ENCODE assay signal across 2 cellular contexts in the genomic region with DNA sequence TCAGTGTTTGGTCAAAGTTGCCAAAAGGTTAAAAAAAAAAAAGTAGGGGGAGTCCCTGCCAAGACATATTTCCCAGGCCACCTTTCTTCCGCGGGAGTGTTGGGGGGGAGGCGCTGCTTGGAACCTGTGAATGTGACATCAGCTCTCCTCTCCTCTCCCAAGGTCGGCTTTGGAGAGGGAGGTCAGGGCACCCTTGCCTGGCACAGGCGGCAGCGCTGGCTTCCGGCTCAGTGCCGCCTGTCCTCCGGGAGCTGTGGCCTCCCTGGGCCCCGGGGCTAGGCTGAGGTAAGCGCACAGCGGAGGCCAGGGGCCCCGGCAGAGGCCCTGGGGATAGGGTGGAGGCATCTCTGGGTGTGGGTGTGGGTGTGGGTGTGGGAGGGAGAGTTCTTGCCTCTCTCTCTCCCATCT.
TF ChIP-seq lines count a peak whose summit lies in the region.

No MANE protein-coding gene starts in this region.

TF ChIP-seq in SK-N-SH, 30 proteins besides CTCF, POLR2A, EP300 and RAD21 (continued from another document):
- TF ChIP-seq, protein P1, sequence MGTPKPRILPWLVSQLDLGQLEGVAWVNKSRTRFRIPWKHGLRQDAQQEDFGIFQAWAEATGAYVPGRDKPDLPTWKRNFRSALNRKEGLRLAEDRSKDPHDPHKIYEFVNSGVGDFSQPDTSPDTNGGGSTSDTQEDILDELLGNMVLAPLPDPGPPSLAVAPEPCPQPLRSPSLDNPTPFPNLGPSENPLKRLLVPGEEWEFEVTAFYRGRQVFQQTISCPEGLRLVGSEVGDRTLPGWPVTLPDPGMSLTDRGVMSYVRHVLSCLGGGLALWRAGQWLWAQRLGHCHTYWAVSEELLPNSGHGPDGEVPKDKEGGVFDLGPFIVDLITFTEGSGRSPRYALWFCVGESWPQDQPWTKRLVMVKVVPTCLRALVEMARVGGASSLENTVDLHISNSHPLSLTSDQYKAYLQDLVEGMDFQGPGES (IDR thresholded peaks at IDR 0.05; ENCODE audit: low read depth, low read length): no peak
- TF ChIP-seq RXRA (IDR thresholded peaks at IDR 0.05; ENCODE audit: borderline replicate concordance, low read depth) (no peak), TCF12 (IDR thresholded peaks at IDR 0.05) (no peak), MXI1 (IDR thresholded peaks at IDR 0.05; ENCODE audit: low read depth, low read length) (no peak), RFX5 (IDR thresholded peaks at IDR 0.05; ENCODE audit: low read length) (no peak), NRF1 (IDR thresholded peaks at IDR 0.05; ENCODE audit: low read depth, low read length) (no peak)
- TF ChIP-seq, protein P2, sequence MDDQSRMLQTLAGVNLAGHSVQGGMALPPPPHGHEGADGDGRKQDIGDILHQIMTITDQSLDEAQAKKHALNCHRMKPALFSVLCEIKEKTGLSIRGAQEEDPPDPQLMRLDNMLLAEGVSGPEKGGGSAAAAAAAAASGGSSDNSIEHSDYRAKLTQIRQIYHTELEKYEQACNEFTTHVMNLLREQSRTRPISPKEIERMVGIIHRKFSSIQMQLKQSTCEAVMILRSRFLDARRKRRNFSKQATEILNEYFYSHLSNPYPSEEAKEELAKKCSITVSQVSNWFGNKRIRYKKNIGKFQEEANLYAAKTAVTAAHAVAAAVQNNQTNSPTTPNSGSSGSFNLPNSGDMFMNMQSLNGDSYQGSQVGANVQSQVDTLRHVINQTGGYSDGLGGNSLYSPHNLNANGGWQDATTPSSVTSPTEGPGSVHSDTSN (IDR thresholded peaks at IDR 0.05): no peak
- TF ChIP-seq, protein P3, sequence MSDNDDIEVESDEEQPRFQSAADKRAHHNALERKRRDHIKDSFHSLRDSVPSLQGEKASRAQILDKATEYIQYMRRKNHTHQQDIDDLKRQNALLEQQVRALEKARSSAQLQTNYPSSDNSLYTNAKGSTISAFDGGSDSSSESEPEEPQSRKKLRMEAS (IDR thresholded peaks at IDR 0.05; ENCODE audit: low read depth): no peak
- TF ChIP-seq, protein P4, sequence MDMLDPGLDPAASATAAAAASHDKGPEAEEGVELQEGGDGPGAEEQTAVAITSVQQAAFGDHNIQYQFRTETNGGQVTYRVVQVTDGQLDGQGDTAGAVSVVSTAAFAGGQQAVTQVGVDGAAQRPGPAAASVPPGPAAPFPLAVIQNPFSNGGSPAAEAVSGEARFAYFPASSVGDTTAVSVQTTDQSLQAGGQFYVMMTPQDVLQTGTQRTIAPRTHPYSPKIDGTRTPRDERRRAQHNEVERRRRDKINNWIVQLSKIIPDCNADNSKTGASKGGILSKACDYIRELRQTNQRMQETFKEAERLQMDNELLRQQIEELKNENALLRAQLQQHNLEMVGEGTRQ (IDR thresholded peaks at IDR 0.05; ENCODE audit: borderline replicate concordance, low read depth, low read length): no peak
- TF ChIP-seq, protein P5, sequence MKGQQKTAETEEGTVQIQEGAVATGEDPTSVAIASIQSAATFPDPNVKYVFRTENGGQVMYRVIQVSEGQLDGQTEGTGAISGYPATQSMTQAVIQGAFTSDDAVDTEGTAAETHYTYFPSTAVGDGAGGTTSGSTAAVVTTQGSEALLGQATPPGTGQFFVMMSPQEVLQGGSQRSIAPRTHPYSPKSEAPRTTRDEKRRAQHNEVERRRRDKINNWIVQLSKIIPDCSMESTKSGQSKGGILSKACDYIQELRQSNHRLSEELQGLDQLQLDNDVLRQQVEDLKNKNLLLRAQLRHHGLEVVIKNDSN (IDR thresholded peaks at IDR 0.05; ENCODE audit: borderline replicate concordance, low read depth): no peak
TF ChIP-seq in SK-N-SH: peak in this region for 0.

TF ChIP-seq in SK-N-SH treated with all-trans-retinoic acid at 6 μM for 48 hours, 23 proteins besides CTCF, POLR2A, EP300 and RAD21 (continued from another document):
- TF ChIP-seq, protein P6, sequence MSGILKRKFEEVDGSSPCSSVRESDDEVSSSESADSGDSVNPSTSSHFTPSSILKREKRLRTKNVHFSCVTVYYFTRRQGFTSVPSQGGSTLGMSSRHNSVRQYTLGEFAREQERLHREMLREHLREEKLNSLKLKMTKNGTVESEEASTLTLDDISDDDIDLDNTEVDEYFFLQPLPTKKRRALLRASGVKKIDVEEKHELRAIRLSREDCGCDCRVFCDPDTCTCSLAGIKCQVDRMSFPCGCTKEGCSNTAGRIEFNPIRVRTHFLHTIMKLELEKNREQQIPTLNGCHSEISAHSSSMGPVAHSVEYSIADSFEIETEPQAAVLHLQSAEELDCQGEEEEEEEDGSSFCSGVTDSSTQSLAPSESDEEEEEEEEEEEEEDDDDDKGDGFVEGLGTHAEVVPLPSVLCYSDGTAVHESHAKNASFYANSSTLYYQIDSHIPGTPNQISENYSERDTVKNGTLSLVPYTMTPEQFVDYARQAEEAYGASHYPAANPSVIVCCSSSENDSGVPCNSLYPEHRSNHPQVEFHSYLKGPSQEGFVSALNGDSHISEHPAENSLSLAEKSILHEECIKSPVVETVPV (CRISPR knock-in tag; IDR thresholded peaks at IDR 0.05): no peak
- TF ChIP-seq ZFP30 (CRISPR knock-in tag; IDR thresholded peaks at IDR 0.05): no peak
- TF ChIP-seq, protein P7, sequence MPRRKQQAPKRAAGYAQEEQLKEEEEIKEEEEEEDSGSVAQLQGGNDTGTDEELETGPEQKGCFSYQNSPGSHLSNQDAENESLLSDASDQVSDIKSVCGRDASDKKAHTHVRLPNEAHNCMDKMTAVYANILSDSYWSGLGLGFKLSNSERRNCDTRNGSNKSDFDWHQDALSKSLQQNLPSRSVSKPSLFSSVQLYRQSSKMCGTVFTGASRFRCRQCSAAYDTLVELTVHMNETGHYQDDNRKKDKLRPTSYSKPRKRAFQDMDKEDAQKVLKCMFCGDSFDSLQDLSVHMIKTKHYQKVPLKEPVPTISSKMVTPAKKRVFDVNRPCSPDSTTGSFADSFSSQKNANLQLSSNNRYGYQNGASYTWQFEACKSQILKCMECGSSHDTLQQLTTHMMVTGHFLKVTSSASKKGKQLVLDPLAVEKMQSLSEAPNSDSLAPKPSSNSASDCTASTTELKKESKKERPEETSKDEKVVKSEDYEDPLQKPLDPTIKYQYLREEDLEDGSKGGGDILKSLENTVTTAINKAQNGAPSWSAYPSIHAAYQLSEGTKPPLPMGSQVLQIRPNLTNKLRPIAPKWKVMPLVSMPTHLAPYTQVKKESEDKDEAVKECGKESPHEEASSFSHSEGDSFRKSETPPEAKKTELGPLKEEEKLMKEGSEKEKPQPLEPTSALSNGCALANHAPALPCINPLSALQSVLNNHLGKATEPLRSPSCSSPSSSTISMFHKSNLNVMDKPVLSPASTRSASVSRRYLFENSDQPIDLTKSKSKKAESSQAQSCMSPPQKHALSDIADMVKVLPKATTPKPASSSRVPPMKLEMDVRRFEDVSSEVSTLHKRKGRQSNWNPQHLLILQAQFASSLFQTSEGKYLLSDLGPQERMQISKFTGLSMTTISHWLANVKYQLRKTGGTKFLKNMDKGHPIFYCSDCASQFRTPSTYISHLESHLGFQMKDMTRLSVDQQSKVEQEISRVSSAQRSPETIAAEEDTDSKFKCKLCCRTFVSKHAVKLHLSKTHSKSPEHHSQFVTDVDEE (CRISPR knock-in tag; IDR thresholded peaks at IDR 0.05): no peak
